In the genomic region with DNA sequence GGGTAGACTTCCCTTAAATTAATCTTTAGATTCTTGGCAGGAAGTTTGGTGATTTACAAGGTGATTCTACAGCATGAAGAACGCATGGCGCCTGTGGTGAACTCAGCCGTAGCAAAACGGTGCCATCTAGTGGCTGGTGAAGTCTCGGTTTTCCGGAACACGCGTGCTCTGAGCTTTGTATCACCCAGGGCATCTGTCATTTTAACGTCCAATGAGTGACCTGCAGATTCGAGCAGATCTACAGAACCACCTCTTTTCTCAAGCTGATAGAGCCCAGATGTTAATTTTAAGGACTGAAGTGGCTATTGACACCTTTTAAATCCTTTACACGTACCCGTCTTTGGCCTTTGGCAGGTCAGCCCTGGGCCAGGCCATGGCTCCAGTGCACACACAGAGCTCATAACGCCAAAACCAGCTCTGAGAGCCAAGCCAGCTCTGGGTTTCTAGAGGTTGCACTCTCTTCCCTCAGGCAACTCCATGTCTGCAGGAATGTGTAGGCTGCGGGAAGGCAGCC, we compare ENCODE assay signal across 8 cellular contexts. TPM values are rescaled to one million over a fixed set of nuclear protein-coding genes. Genes with fewer than 3 reads are reported as not detected.
DNase-seq lines count a peak whose midpoint lies in the region; ATAC-seq, FAIRE-seq and TF ChIP-seq lines count a peak whose summit lies in the region.
"Not testable (repeated sequence)": the region's sequence is repeated elsewhere in the genome, so short reads cannot be mapped to it uniquely, and the experiment has no call there.

No MANE protein-coding gene starts in this region.

- BruUV-seq in HCT116 (replicated peaks; lab: Mats Ljungman, UMichigan) = not testable (repeated sequence)

- peak; percentile 67 for TF ChIP-seq RAD21 in HCT116 (IDR thresholded peaks at IDR 0.05; ENCODE audit: low read depth)

- H3K4me3 Mint-ChIP-seq in neural crest cell = not testable (repeated sequence)

- peaks cover 27% of the 10 kb centered on the region for H3K27me3 ChIP-seq in HCT116 (ENCODE audit: insufficient read depth, low read length)
- H3K27me3 ChIP-seq in Peyer's patch = not testable (repeated sequence)

- H3K36me3 Mint-ChIP-seq in activated naive CD4-positive, alpha-beta T cell treated with anti-CD3 and anti-CD28 coated beads, Interleukin-2, amount 50 U/mL, for 72 hours; neural crest cell (ENCODE audit: low read depth): not testable (repeated sequence)

- TF ChIP-seq POLR2A in HCT116 (IDR thresholded peaks at IDR 0.05; ENCODE audit: borderline replicate concordance, extremely low read depth, insufficient read depth, insufficient read length); Peyer's patch (IDR thresholded peaks at IDR 0.05): not testable (repeated sequence)

- peak; percentile 65 for FAIRE-seq in urothelium cell line (lab: Jason Lieb, UNC)

- not testable (repeated sequence) for H3K27ac Mint-ChIP-seq in activated naive CD4-positive, alpha-beta T cell treated with anti-CD3 and anti-CD28 coated beads, Interleukin-2, amount 50 U/mL, for 72 hours; neural crest cell (ENCODE audit: unreplicated experiment)

- RAD21 ChIA-PET in HCT116 (lab: Charles Lee; ENCODE audit: low non-redundant PET in 1 of 2, low total read pairs in 2 of 2, uncharacterized antibody in 2 of 2, unreplicated experiment in 2 of 2) = not testable (repeated sequence)

- TF ChIP-seq CTCF in GM12873 (IDR thresholded peaks at IDR 0.05; ENCODE audit: insufficient read depth, low read depth, low read length, missing control alignments) (peak; percentile 60), HCT116 (IDR thresholded peaks at IDR 0.05 in 2 of 3, conservative IDR thresholded peaks at IDR 0.05 in 1 of 3; ENCODE audit: borderline replicate concordance in 1 of 3, insufficient read depth in 1 of 3, low read depth in 2 of 3, low read length in 2 of 3) (peak; percentile 45 to 59 (median 54)), LNCAP (IDR thresholded peaks at IDR 0.05) (peak; percentile 52), Peyer's patch (IDR thresholded peaks at IDR 0.05) (peak in 5 of 6 experiments; percentile 8 to 68 (median 58)), neural crest cell (conservative IDR thresholded peaks at IDR 0.05) (peak; percentile 81)

- not testable (repeated sequence) for H3K27ac ChIP-seq in HCT116 (ENCODE audit: low read depth, low read length); Peyer's patch

- not testable (repeated sequence) for H3K4me1 ChIP-seq in HCT116 (ENCODE audit: control insufficient read depth in 1 of 2, insufficient read depth in 2 of 2, low read length in 2 of 2); Peyer's patch

- H2AFZ ChIP-seq in HCT116 (ENCODE audit: low read depth, low read length, poor library complexity, severe bottlenecking) = peak overlapping the region; percentile 65

- not testable (repeated sequence) for H3K9me2 ChIP-seq in HCT116 (ENCODE audit: insufficient read depth)

- H3K79me2 ChIP-seq in HCT116 (ENCODE audit: insufficient read depth, low read length) = not testable (repeated sequence)

- not testable (repeated sequence) for H3K4me2 ChIP-seq in HCT116 (ENCODE audit: low read length)

- H3K9ac ChIP-seq in HCT116 (ENCODE audit: low read length) = not testable (repeated sequence)

- H3K9me3 ChIP-seq in HCT116 (ENCODE audit: control insufficient read depth in 1 of 2, insufficient read depth in 1 of 2, low read depth in 1 of 2, low read length in 2 of 2); Peyer's patch: not testable (repeated sequence)

- not testable (repeated sequence) for H3K9me3 Mint-ChIP-seq in activated naive CD4-positive, alpha-beta T cell treated with anti-CD3 and anti-CD28 coated beads, Interleukin-2, amount 50 U/mL, for 72 hours; neural crest cell

- DNase-seq in HCT116 (ENCODE audit: low read depth, low spot score) (peak; percentile 28), Peyer's patch (peak in 1 of 3 donors; percentile 67), glomerular endothelial cell (ENCODE audit: extremely low read depth, low read depth, low spot score) (peak; percentile 9), neural crest cell (ENCODE audit: low read depth, low spot score) (peak; percentile 22)
- DNase-seq in activated naive CD4-positive, alpha-beta T cell treated with anti-CD3 and anti-CD28 coated beads, Interleukin-2, amount 50 U/mL, for 72 hours (ENCODE audit: low spot score in 2 of 2) = peak in 1 of 2 donors; percentile 22
- DNase-seq in urothelium cell line (ENCODE audit: low spot score) = not testable (repeated sequence)

- H4K20me1 ChIP-seq in HCT116 (ENCODE audit: insufficient read depth) = not testable (repeated sequence)

- not testable (repeated sequence) for H3K27me3 Mint-ChIP-seq in neural crest cell (ENCODE audit: low read depth)

- H3K4me1 Mint-ChIP-seq in neural crest cell = peaks cover 11% of the 10 kb centered on the region

- H3K4me3 ChIP-seq in HCT116 (replicated peaks in 1 of 2; ENCODE audit: low read depth in 1 of 2, low read length in 2 of 2); Peyer's patch: not testable (repeated sequence)

- H3K36me3 ChIP-seq in HCT116 (ENCODE audit: control insufficient read depth in 1 of 2, insufficient read depth in 2 of 2, low read length in 2 of 2); Peyer's patch: not testable (repeated sequence)

- POLR2A ChIA-PET in HCT116 (lab: Charles Lee) = not testable (repeated sequence)

- CTCF ChIA-PET in HCT116 (lab: Charles Lee) = interaction anchor here (0.8 kb wide), 1 partner anchor 62 kb away, joined by 3 read pairs; no protein-coding TSS in a partner anchor

- intact Hi-C loops in HCT116 (cut with micrococcal nuclease) = loop anchor here (10.0 kb wide), 2 partner anchors 104 to 514 kb away; no protein-coding TSS in a partner anchor

- ATAC-seq in HCT116 = peak; percentile 93
- ATAC-seq in activated naive CD4-positive, alpha-beta T cell treated with anti-CD3 and anti-CD28 coated beads, Interleukin-2, amount 50 U/mL, for 72 hours = peak; percentile 89 to 91

TF ChIP-seq in HCT116, 20 proteins besides CTCF, POLR2A, EP300 and RAD21:
- TF ChIP-seq, protein P1, sequence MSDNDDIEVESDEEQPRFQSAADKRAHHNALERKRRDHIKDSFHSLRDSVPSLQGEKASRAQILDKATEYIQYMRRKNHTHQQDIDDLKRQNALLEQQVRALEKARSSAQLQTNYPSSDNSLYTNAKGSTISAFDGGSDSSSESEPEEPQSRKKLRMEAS (IDR thresholded peaks at IDR 0.05) = peak; percentile 54

RNA-seq across cellular contexts. Expression of gene UNC93A, which starts 2.3 kb away (rescaled TPM):
- total RNA-seq in HCT116 (2021; ENCODE audit: unreplicated experiment) (not detected), Peyer's patch (10 to 100 TPM in 3 of 4 donors, not detected in 1; 10.2 to 17.2 (median 11.5) TPM), glomerular endothelial cell (not detected in 2 replicates), neural crest cell (not detected in 2 replicates)
- not detected in 2 replicates for polyA plus RNA-seq in HCT116 (2012)
- total RNA-seq in activated naive CD4-positive, alpha-beta T cell treated with anti-CD3 and anti-CD28 coated beads, Interleukin-2, amount 50 U/mL, for 72 hours = not detected

RNA-seq across cellular contexts. Expression of gene TTLL2, which starts 36.1 kb away (rescaled TPM):
- not detected for total RNA-seq in HCT116 (2021; ENCODE audit: unreplicated experiment)
- polyA plus RNA-seq in HCT116 (2012) = 0.10 TPM in 1 of 2 replicates, not detected in the other
- total RNA-seq in Peyer's patch = not detected
- not detected for total RNA-seq in activated naive CD4-positive, alpha-beta T cell treated with anti-CD3 and anti-CD28 coated beads, Interleukin-2, amount 50 U/mL, for 72 hours
- total RNA-seq in glomerular endothelial cell = not detected in 2 replicates
- total RNA-seq in neural crest cell = not detected in 2 replicates
